Comparison of ENCODE assay signal across 26 cellular contexts in the genomic region with DNA sequence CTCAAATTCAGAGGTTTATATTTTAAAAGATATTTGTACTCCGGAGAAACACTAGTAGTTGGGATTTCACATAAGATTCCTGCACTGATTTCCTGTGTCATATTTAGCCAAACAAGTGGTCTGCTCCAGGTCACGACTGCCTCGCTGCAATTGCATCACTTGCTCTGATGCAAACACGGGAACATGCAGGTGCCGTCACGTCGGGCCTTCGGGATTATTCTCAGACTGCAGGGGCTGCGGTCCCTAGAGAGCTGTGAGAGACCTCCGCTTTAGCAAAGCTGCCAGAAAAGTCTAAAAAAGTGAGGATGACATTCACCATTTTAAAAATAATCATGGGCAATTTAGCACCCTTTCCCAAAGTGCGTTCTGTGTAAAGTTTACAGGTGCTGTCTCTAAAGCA.
A peak's percentile ranks its signal among the peaks of the same experiment; 100 is the strongest.
DNase-seq lines count a peak whose midpoint lies in the region; ATAC-seq and TF ChIP-seq lines count a peak whose summit lies in the region.
"Had no signal": no experiment of that assay in that cellular context is flagged by ENCODE, and none has a peak within 500 bp of the region (broad histone marks: within the 10 kb centered on the region; RNA-seq: fewer than 3 reads in every experiment).

No MANE protein-coding gene starts in this region.

- no peak overlapping the region for H2BK15ac ChIP-seq in H9 (ENCODE audit: low read depth, low read length)

- H3K4me1 Mint-ChIP-seq in H9: peaks cover 0 to 3% of the 10 kb centered on the region in 2 experiments; a peak in 1 of 4 replicates

- H3K18ac ChIP-seq in H9 (ENCODE audit: insufficient read length, low read depth, low read length): no peak overlapping the region

- no peak overlapping the region for H2BK20ac ChIP-seq in H9 (ENCODE audit: low read depth, low read length, poor library complexity, severe bottlenecking)

- H3K36me3 Mint-ChIP-seq in H9 (ENCODE audit: insufficient read depth in 1 of 3, low read depth in 3 of 3): peaks cover 17 to 51% (median 28%) of the 10 kb centered on the region in 3 experiments; a peak in 6 of 7 replicates
- H3K36me3 Mint-ChIP-seq: naive B cell had no signal

- DNase-seq in activated CD8-positive, alpha-beta memory T cell treated with anti-CD3 and anti-CD28 coated beads, Interleukin-2, amount 50 U/mL, for 48 hours: peak; percentile 28
- DNase-seq in activated CD8-positive, alpha-beta memory T cell treated with anti-CD3 and anti-CD28 coated beads for 24 hours: no peak
- DNase-seq in H9 (no peak), islet precursor cell (peak; percentile 37), gastrocnemius medialis (peak; percentile 60 to 88), NCI-H2107 treated with DMSO at 0.1 percent for 48 hours (lab: John Stamatoyannopoulos, UW; ENCODE audit: unreplicated experiment) (no peak)
- DNase-seq: 8988T; activated CD4-positive, alpha-beta T cell treated with anti-CD3 and anti-CD28 coated beads for 48 hours; activated T-cell treated with anti-CD3 and anti-CD28 coated beads, Interleukin-2, amount 50 U/mL, for 72 hours; midbrain; naive B cell; NCI-H1092 treated with DMSO at 0.1 percent for 48 hours; NCI-H187; NCI-H2171; SJCRH30; stimulated activated CD4-positive, alpha-beta T cell treated with anti-CD3 and anti-CD28 coated beads, Interleukin-15, amount 100 ng/mL, for 24 hours; stimulated activated CD4-positive, alpha-beta T cell treated with anti-CD3 and anti-CD28 coated beads, Interleukin-4, amount 100 ng/mL, for 4 hours; SW 1271; T-helper 9 cell had no signal

- no peaks in the 10 kb centered on the region for H3K23me2 ChIP-seq in H9 (ENCODE audit: insufficient read length, low read depth, low read length, poor library complexity, severe bottlenecking)

- H2BK5ac ChIP-seq in H9 (ENCODE audit: insufficient read length, low read length): no peak overlapping the region

- TF ChIP-seq POLR2A in gastrocnemius medialis (IDR thresholded peaks at IDR 0.05): peak; percentile 62 to 83

- H3K56ac ChIP-seq in H9 (ENCODE audit: insufficient read length, low read depth, low read length): no peak overlapping the region

- H3K27ac ChIP-seq in H9 (ENCODE audit: insufficient read length, low read depth, low read length) (no peak overlapping the region), gastrocnemius medialis (peak overlapping the region; percentile 93 to 97 (median 94))
- H3K27ac ChIP-seq: neutrophil, SJCRH30 had no signal

- no peak overlapping the region for H2BK12ac ChIP-seq in H9 (ENCODE audit: insufficient read length, low read depth, low read length)

- H3K27ac Mint-ChIP-seq in H9: peak overlapping the region in 2 of 3 experiments; percentile 46 to 68; a peak in 3 of 7 replicates
- H3K27ac Mint-ChIP-seq: activated T-cell treated with anti-CD3 and anti-CD28 coated beads, Interleukin-2, amount 50 U/mL, for 72 hours had no signal

- H3K9me3 Mint-ChIP-seq in H9: no peaks in the 10 kb centered on the region
- H3K9me3 Mint-ChIP-seq: activated T-cell treated with anti-CD3 and anti-CD28 coated beads, Interleukin-2, amount 50 U/mL, for 72 hours; central memory CD8-positive, alpha-beta T cell; naive B cell had no signal

- WGBS in H9 (ENCODE audit: extremely low coverage, insufficient read length, low lambda C conversion rate): no CpG with 5 or more reads among the region's 11 CpGs

- no peak overlapping the region for H3K4me2 ChIP-seq in H9 (ENCODE audit: insufficient read depth, insufficient read length, low read length)

- no peak overlapping the region for H2AFZ ChIP-seq in H9 (ENCODE audit: low read length)
- H2AFZ ChIP-seq: hepatocyte had no signal

- H3K4me3 Mint-ChIP-seq in H9: no peak overlapping the region
- H3K4me3 Mint-ChIP-seq: activated T-cell treated with anti-CD3 and anti-CD28 coated beads, Interleukin-2, amount 50 U/mL, for 72 hours had no signal

- H3K4me3 ChIP-seq in gastrocnemius medialis: no peak overlapping the region
- H3K4me3 ChIP-seq: hepatocyte, K562, SJCRH30, upper lobe of left lung had no signal

- H3K14ac ChIP-seq in H9 (ENCODE audit: insufficient read depth, low read length): no peak overlapping the region

- H3K36me3 ChIP-seq in gastrocnemius medialis: no peaks in the 10 kb centered on the region
- H3K36me3 ChIP-seq: neutrophil, SJCRH30 had no signal

- H3K9me3 ChIP-seq in H9 (ENCODE audit: control insufficient read depth, low read depth, low read length): no peaks in the 10 kb centered on the region
- no peaks in the 10 kb centered on the region for H3K9me3 ChIP-seq in gastrocnemius medialis
- H3K9me3 ChIP-seq: neutrophil, SJCRH30, upper lobe of left lung had no signal

- no peaks in the 10 kb centered on the region for H3K79me2 ChIP-seq in H9 (ENCODE audit: insufficient read depth, low read length)
- H3K79me2 ChIP-seq: hepatocyte had no signal

- H4K91ac ChIP-seq in H9 (ENCODE audit: insufficient read length, low read depth, low read length): no peak overlapping the region

- no peaks in the 10 kb centered on the region for H3K27me3 ChIP-seq in H9 (ENCODE audit: insufficient read depth, low read length)
- no peaks in the 10 kb centered on the region for H3K27me3 ChIP-seq in gastrocnemius medialis
- H3K27me3 ChIP-seq: hepatocyte, neutrophil, SJCRH30, upper lobe of left lung had no signal

- TF ChIP-seq CTCF in H9 (conservative IDR thresholded peaks at IDR 0.05): no peak
- TF ChIP-seq CTCF in gastrocnemius medialis (IDR thresholded peaks at IDR 0.05 in 4 of 5, conservative IDR thresholded peaks at IDR 0.05 in 1 of 5): no peak

- intact Hi-C loops in gastrocnemius medialis (cut with DNase I; ENCODE audit: low total_unique reads): no loop called here

- H3K4me1 ChIP-seq in H9 (ENCODE audit: insufficient read depth, low read length) (no peaks in the 10 kb centered on the region), gastrocnemius medialis (peaks cover 84 to 96% of the 10 kb centered on the region in 2 donors)
- H3K4me1 ChIP-seq: SJCRH30 had no signal

- no peak overlapping the region for H4K5ac ChIP-seq in H9 (ENCODE audit: insufficient read length, low read depth, low read length)

- H2AK5ac ChIP-seq in H9 (ENCODE audit: insufficient read length, low read length): no peak overlapping the region

- in situ Hi-C loops in gastrocnemius medialis (cut with MboI; ENCODE audit: low sequenced_read_pairs in 4 of 4): loop anchor here in 1 of 4 donors (10.0 kb wide), 1 partner anchor 154 kb away; no protein-coding TSS in a partner anchor

- no peaks in the 10 kb centered on the region for H3K27me3 Mint-ChIP-seq in H9 (ENCODE audit: low read depth)
- H3K27me3 Mint-ChIP-seq: central memory CD8-positive, alpha-beta T cell; naive B cell had no signal

- no peaks in the 10 kb centered on the region for H3K79me1 ChIP-seq in H9 (ENCODE audit: insufficient read depth, low read depth, low read length, poor library complexity, severe bottlenecking)

- H3K4ac ChIP-seq in H9 (ENCODE audit: low read depth, low read length): no peak overlapping the region

- no peak overlapping the region for H2BK120ac ChIP-seq in H9 (ENCODE audit: low read depth, low read length, poor library complexity, severe bottlenecking)

- no peak for ATAC-seq in gastrocnemius medialis
- ATAC-seq in HG02885 (IDR thresholded peaks at IDR 0.05; ENCODE audit: poor library complexity, unreplicated experiment): no peak
- no peak for ATAC-seq in HG03280 (IDR thresholded peaks at IDR 0.05; ENCODE audit: unreplicated experiment)
- ATAC-seq: activated T-cell treated with anti-CD3 and anti-CD28 coated beads, Interleukin-2, amount 50 U/mL, for 72 hours; K562 had no signal

- H3K9ac ChIP-seq in H9 (ENCODE audit: extremely low read depth, insufficient read length, low read length): no peak overlapping the region

- H3T11ph ChIP-seq in H9 (ENCODE audit: low read length): no peak overlapping the region

- H4K8ac ChIP-seq in H9 (replicated peaks; ENCODE audit: insufficient read length, low read depth, low read length): no peak overlapping the region

- H3K23ac ChIP-seq in H9 (ENCODE audit: insufficient read length, low read depth, low read length): no peak overlapping the region

- no peaks in the 10 kb centered on the region for H4K20me1 ChIP-seq in H9 (ENCODE audit: control insufficient read depth, insufficient read depth, insufficient read length)

Comparison
In these comparisons a context has a peak if more than half of its experiments do, and no peak if none do; other contexts are left out.
1. DNase-seq: peak in activated CD8-positive, alpha-beta memory T cell treated with anti-CD3 and anti-CD28 coated beads, Interleukin-2, amount 50 U/mL, for 48 hours (single experiment), islet precursor cell (single experiment) and gastrocnemius medialis (2 of 2); none in activated CD8-positive, alpha-beta memory T cell treated with anti-CD3 and anti-CD28 coated beads for 24 hours (single experiment), H9 (single experiment) and NCI-H2107 treated with DMSO at 0.1 percent for 48 hours (single experiment).